ENCODE assay signal across 15 cellular contexts in genomic region chrX:139784788-139785187, GRCh38.
DNase-seq lines count a peak whose midpoint lies in the region; ATAC-seq and TF ChIP-seq lines count a peak whose summit lies in the region.
"Had no signal": no experiment of that assay in that cellular context is flagged by ENCODE, and none has a peak within 500 bp of the region (broad histone marks: within the 10 kb centered on the region; RNA-seq: fewer than 3 reads in every experiment).

No MANE protein-coding gene starts in this region.

- DNase-seq in GM06990 (ENCODE audit: extremely low read depth, insufficient read length) (peak; percentile 15), occipital lobe (lab: John Stamatoyannopoulos, UW) (no peak), caudate nucleus (lab: John Stamatoyannopoulos, UW) (no peak), esophagus squamous epithelium (lab: John Stamatoyannopoulos, UW) (no peak), DMS153 (lab: John Stamatoyannopoulos, UW) (no peak)
- DNase-seq: cortex of kidney; gastrocnemius medialis; left cardiac atrium; NCI-H1417 treated with DMSO at 0.1 percent for 48 hours; stimulated activated CD8-positive, alpha-beta memory T cell treated with anti-CD3 and anti-CD28 coated beads, Interleukin-4, amount 100 ng/mL, for 48 hours; T-cell had no signal

- 100% methylated on average over 1 of the region's 1 CpG for WGBS in esophagus squamous epithelium, 2 donors

- no peaks in the 10 kb centered on the region for H3K9me3 ChIP-seq in esophagus squamous epithelium
- H3K9me3 ChIP-seq: gastrocnemius medialis had no signal

- intact Hi-C loops in esophagus squamous epithelium (cut with DNase I), result no loop called here

- H3K27ac ChIP-seq in caudate nucleus (ENCODE audit: low read depth, low read length) (no peak overlapping the region), esophagus squamous epithelium (no peak overlapping the region)
- H3K27ac ChIP-seq: gastrocnemius medialis, neural progenitor cell had no signal

- ATAC-seq in GM19351 (IDR thresholded peaks at IDR 0.05; ENCODE audit: unreplicated experiment) (peak; percentile 95), HG02642 (IDR thresholded peaks at IDR 0.05; ENCODE audit: poor library complexity, unreplicated experiment) (peak; percentile 98), HG03342 (IDR thresholded peaks at IDR 0.05; ENCODE audit: unreplicated experiment) (peak; percentile 93)
- ATAC-seq: gastrocnemius medialis, left cardiac atrium, T-cell had no signal

- no peak overlapping the region for H3K4me3 ChIP-seq in GM06990 (replicated peaks; ENCODE audit: low read depth, low read length)
- no peak overlapping the region for H3K4me3 ChIP-seq in esophagus squamous epithelium
- H3K4me3 ChIP-seq: gastrocnemius medialis, neural progenitor cell had no signal

- H3K27me3 ChIP-seq in GM06990 (replicated peaks; ENCODE audit: control insufficient read depth, insufficient read depth, low read length) (no peaks in the 10 kb centered on the region), esophagus squamous epithelium (no peaks in the 10 kb centered on the region)
- H3K27me3 ChIP-seq: gastrocnemius medialis, neural progenitor cell had no signal

- TF ChIP-seq POLR2A in esophagus squamous epithelium (IDR thresholded peaks at IDR 0.05), result no peak

- no peaks in the 10 kb centered on the region for H3K4me1 ChIP-seq in esophagus squamous epithelium
- H3K4me1 ChIP-seq: gastrocnemius medialis, neural progenitor cell had no signal

- H3K36me3 ChIP-seq in GM06990 (ENCODE audit: control insufficient read depth, insufficient read depth, low read length) (no peaks in the 10 kb centered on the region), esophagus squamous epithelium (peaks cover 0 to 62% (median 0%) of the 10 kb centered on the region in 3 donors)
- H3K36me3 ChIP-seq: gastrocnemius medialis had no signal

- no peak for TF ChIP-seq CTCF in GM06990 (IDR thresholded peaks at IDR 0.05; ENCODE audit: insufficient read depth, low read length, poor library complexity, severe bottlenecking)
- no peak for TF ChIP-seq CTCF in esophagus squamous epithelium (IDR thresholded peaks at IDR 0.05)
